In genomic region chr1:46340404-46341221, GRCh38 we compare ENCODE assay signal across 1 cellular context.
TF ChIP-seq lines count a peak whose summit lies in the region.

TSS of gene NSUN4 (plus strand) at chr1:46340807. CDS start at chr1:46340827, 20 bp downstream.

TF ChIP-seq in K562, 482 proteins besides CTCF, POLR2A, EP300 and RAD21 (continued from another document and continues in another):
- TF ChIP-seq ZBTB40 (IDR thresholded peaks at IDR 0.05) (peak; percentile 94), ZBTB40 (CRISPR knock-in tag; IDR thresholded peaks at IDR 0.05) (no peak), ASH1L (IDR thresholded peaks at IDR 0.05; ENCODE audit: borderline replicate concordance, low read depth, partially characterized antibody) (no peak), ARID4B (CRISPR knock-in tag; IDR thresholded peaks at IDR 0.05) (peak; percentile 91), SIRT6 (IDR thresholded peaks at IDR 0.05; ENCODE audit: low read depth, low read length) (no peak), ZNF311 (CRISPR knock-in tag; IDR thresholded peaks at IDR 0.05) (no peak), RBM34 (IDR thresholded peaks at IDR 0.05; ENCODE audit: borderline replicate concordance, insufficient read depth, low read length) (no peak), HDAC3 (IDR thresholded peaks at IDR 0.05; ENCODE audit: borderline replicate concordance, partially characterized antibody) (peak; percentile 62), CHCHD3 (CRISPR knock-in tag; IDR thresholded peaks at IDR 0.05) (no peak; the same call in 1 of the 2 replicates), PTBP1 (IDR thresholded peaks at IDR 0.05; ENCODE audit: low read depth, low read length) (no peak), PCBP1 (IDR thresholded peaks at IDR 0.05; ENCODE audit: low read depth, low read length, poor library complexity, severe bottlenecking) (peak; percentile 36), NKRF (IDR thresholded peaks at IDR 0.05; ENCODE audit: borderline replicate concordance) (peak; percentile 92; the same call in 1 of the 2 replicates), ZNF518B (CRISPR knock-in tag; IDR thresholded peaks at IDR 0.05) (no peak), ARID3A (IDR thresholded peaks at IDR 0.05; ENCODE audit: borderline replicate concordance, low read depth, low read length) (0 out of 2 replicates have a peak, but pooled peaks have one; percentile 13), ZMIZ1 (IDR thresholded peaks at IDR 0.05; ENCODE audit: low read depth in 2 of 2, low read length in 2 of 2) (peak in 1 of 2 experiments; percentile 68; a peak in 1 of 4 replicates), BCOR (IDR thresholded peaks at IDR 0.05) (peak; percentile 42), CREM (IDR thresholded peaks at IDR 0.05; ENCODE audit: low read depth) (peak; percentile 98), ZC3H11A (IDR thresholded peaks at IDR 0.05; ENCODE audit: low read depth, low read length) (peak; percentile 94), MED1 (CRISPR knock-in tag; IDR thresholded peaks at IDR 0.05; ENCODE audit: borderline replicate concordance) (no peak), MLX (CRISPR knock-in tag; conservative IDR thresholded peaks at IDR 0.05) (peak in 1 of 2 experiments; percentile 82; a peak in 1 of 4 replicates), PHF21A (IDR thresholded peaks at IDR 0.05; ENCODE audit: borderline replicate concordance, low read depth) (no peak), CEBPG (CRISPR knock-in tag; IDR thresholded peaks at IDR 0.05) (peak; percentile 97), CEBPG (tag; conservative IDR thresholded peaks at IDR 0.05 in 1 of 2, IDR thresholded peaks at IDR 0.05 in 1 of 2) (peak; percentile 99)
